Comparison of ENCODE assay signal across 29 cellular contexts in genomic region chr11:7532395-7532794, GRCh38. TPM values are rescaled to one million over a fixed set of nuclear protein-coding genes. Genes with fewer than 3 reads are reported as not detected.
"Had no signal": no experiment of that assay in that cellular context is flagged by ENCODE, and none has a peak within 500 bp of the region (broad histone marks: within the 10 kb centered on the region; RNA-seq: fewer than 3 reads in every experiment).

No MANE protein-coding gene starts in this region.

- H3K27me3 ChIP-seq: breast epithelium, esophagus squamous epithelium, gastrocnemius medialis, right atrium auricular region had no signal

- H3K4me1 ChIP-seq: breast epithelium, parathyroid adenoma, right atrium auricular region had no signal

- H3K9me3 ChIP-seq: breast epithelium, esophagus squamous epithelium, gastrocnemius medialis, psoas muscle, right atrium auricular region, spleen, upper lobe of right lung had no signal

- FAIRE-seq: endometrium, keratinocyte had no signal

- H3K27ac ChIP-seq: breast epithelium, epithelial cell of prostate, parathyroid adenoma, psoas muscle, right atrium auricular region, spleen, upper lobe of right lung had no signal

- H2AFZ ChIP-seq: parathyroid adenoma had no signal

- H3K4me3 ChIP-seq: breast epithelium, esophagus squamous epithelium, gastrocnemius medialis, psoas muscle, right atrium auricular region, spleen, upper lobe of right lung had no signal

- H3K36me3 ChIP-seq: breast epithelium, gastrocnemius medialis, right atrium auricular region, spleen, upper lobe of right lung had no signal

- ATAC-seq: activated CD4-positive, alpha-beta T cell treated with anti-CD3 and anti-CD28 coated beads for 36 hours; activated CD8-positive, alpha-beta memory T cell treated with anti-CD3 and anti-CD28 coated beads, Interleukin-2, amount 10 ng/mL, durations not matched to agents 7 days and 5 days; activated CD8-positive, alpha-beta T cell treated with anti-CD3 and anti-CD28 coated beads, Interleukin-2, amount 10 ng/mL, durations not matched to agents 7 days and 5 days; activated naive CD8-positive, alpha-beta T cell treated with anti-CD3 and anti-CD28 coated beads, Interleukin-2, amount 50 U/mL, for 24 hours; gastrocnemius medialis; left cardiac atrium; naive thymus-derived CD4-positive, alpha-beta T cell; psoas muscle; T-cell had no signal

- DNase-seq: activated B cell treated with CpG ODN at 0.5 μM for 24 hours; activated CD4-positive, alpha-beta T cell treated with anti-CD3 and anti-CD28 coated beads for 36 hours; activated CD8-positive, alpha-beta memory T cell treated with anti-CD3 and anti-CD28 coated beads, Interleukin-2, amount 10 ng/mL, durations not matched to agents 7 days and 5 days; activated CD8-positive, alpha-beta T cell treated with anti-CD3 and anti-CD28 coated beads, Interleukin-2, amount 10 ng/mL, durations not matched to agents 7 days and 5 days; activated naive CD8-positive, alpha-beta T cell treated with anti-CD3 and anti-CD28 coated beads, Interleukin-2, amount 50 U/mL, for 24 hours; activated T-cell treated with anti-CD3 and anti-CD28 coated beads, Interleukin-2, amount 50 U/mL, for 48 hours; central memory CD4-positive, alpha-beta T cell; dermis blood vessel endothelial cell; effector CD4-positive, alpha-beta T cell; esophagus squamous epithelium; gastrocnemius medialis; hippocampal formation; left cardiac atrium; midbrain; naive thymus-derived CD4-positive, alpha-beta T cell; occipital lobe; psoas muscle; spleen; stimulated activated naive CD4-positive, alpha-beta T cell treated with Interleukin-2 at 50 U/mL for 16 hours; T-cell; upper lobe of right lung had no signal

- H3K9ac ChIP-seq: parathyroid adenoma had no signal

- H3K79me2 ChIP-seq: parathyroid adenoma had no signal

RNA-seq across cellular contexts. Expression of gene PPFIBP2, which starts 18.6 kb away (rescaled TPM):
- polyA plus RNA-seq: neural cell had no signal

RNA-seq across cellular contexts. Expression of gene OLFML1, which starts 47.1 kb away (rescaled TPM):
- total RNA-seq: activated B cell treated with CpG ODN at 0.5 μM for 24 hours; activated CD4-positive, alpha-beta T cell treated with anti-CD3 and anti-CD28 coated beads for 36 hours; activated CD8-positive, alpha-beta memory T cell treated with anti-CD3 and anti-CD28 coated beads, Interleukin-2, amount 10 ng/mL, durations not matched to agents 7 days and 5 days; activated CD8-positive, alpha-beta T cell treated with anti-CD3 and anti-CD28 coated beads, Interleukin-2, amount 10 ng/mL, durations not matched to agents 7 days and 5 days; activated T-helper 2 cell treated with anti-CD3 and anti-CD28 coated beads, Interferon-gamma antibody, Interleukin-2, Interleukin-4, amounts not matched to agents 10 μg/mL and 5 μg/mL and 100 μg/mL, durations not matched to agents 14 hours and 24 hours and 36 hours; dermis blood vessel endothelial cell; naive thymus-derived CD4-positive, alpha-beta T cell had no signal
- polyA plus RNA-seq: keratinocyte, neural cell had no signal
